Comparison of ENCODE assay signal across 14 cellular contexts in the genomic region with DNA sequence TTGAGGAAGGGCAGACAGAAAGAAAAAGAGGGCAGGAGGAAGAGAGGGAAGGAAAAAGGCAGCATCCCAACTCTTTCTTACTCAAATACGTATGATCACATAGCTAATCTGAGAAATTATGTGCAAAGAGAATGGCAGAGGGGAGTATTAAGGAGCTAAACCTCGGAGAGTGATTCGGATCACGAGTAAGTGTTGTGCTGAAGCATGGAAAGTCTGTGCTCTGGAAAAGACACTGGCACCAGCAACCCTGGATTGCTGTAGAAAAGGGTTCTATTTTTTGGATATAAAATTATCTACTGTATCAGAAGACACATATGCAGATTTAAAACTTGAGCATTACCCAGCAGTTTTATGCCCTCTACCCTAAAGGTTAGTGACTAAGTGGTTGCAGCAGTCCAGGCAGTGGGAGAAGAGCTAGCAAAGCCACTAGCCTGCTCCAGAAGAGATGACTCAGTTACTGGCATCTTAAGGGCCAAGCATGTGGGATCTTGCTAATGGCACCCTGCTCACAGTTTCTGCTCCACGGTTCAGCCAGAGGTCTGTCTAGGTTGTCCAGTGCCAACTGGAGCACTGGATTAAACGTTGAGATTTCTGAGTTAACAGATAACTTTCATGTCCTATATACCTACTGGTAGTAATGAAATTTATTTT.
DNase-seq lines count a peak whose midpoint lies in the region; ATAC-seq and TF ChIP-seq lines count a peak whose summit lies in the region.
"Had no signal": no experiment of that assay in that cellular context is flagged by ENCODE, and none has a peak within 500 bp of the region (broad histone marks: within the 10 kb centered on the region; RNA-seq: fewer than 3 reads in every experiment).

No MANE protein-coding gene starts in this region.

- no peaks in the 10 kb centered on the region for H3K4me1 Mint-ChIP-seq in activated CD4-positive, alpha-beta T cell treated with anti-CD3 and anti-CD28 coated beads, Interleukin-2, amount 10 ng/mL, durations not matched to agents 24 days and 14 days
- H3K4me1 Mint-ChIP-seq: activated naive CD8-positive, alpha-beta T cell treated with anti-CD3 and anti-CD28 coated beads for 36 hours; CD4-positive, alpha-beta memory T cell had no signal

- peaks cover 4% of the 10 kb centered on the region for H3K36me3 Mint-ChIP-seq in activated CD4-positive, alpha-beta T cell treated with anti-CD3 and anti-CD28 coated beads, Interleukin-2, amount 10 ng/mL, durations not matched to agents 24 days and 14 days (ENCODE audit: low read depth)

- H3K36me3 ChIP-seq in osteoblast (ENCODE audit: insufficient read depth, low read length): peaks cover 5% of the 10 kb centered on the region
- H3K36me3 ChIP-seq: ovary had no signal

- peak; percentile 99 for ATAC-seq in esophagus mucosa

- intact Hi-C loops in activated CD4-positive, alpha-beta T cell treated with anti-CD3 and anti-CD28 coated beads, Interleukin-2, amount 10 ng/mL, durations not matched to agents 24 days and 14 days (cut with micrococcal nuclease): no loop called here

- DNase-seq in EH (ENCODE audit: low read depth) (peak; percentile 88), NB4 (ENCODE audit: low read depth) (peak; percentile 24), osteoblast (ENCODE audit: insufficient read length, low spot score, missing footprints) (peak; percentile 93), NCI-H1092 treated with DMSO at 0.1 percent for 48 hours (lab: John Stamatoyannopoulos, UW) (no peak), iPS-NIHi11 (ENCODE audit: low spot score) (no peak)
- no peak for DNase-seq in central memory CD4-positive, alpha-beta T cell
- no peak for DNase-seq in activated CD4-positive, alpha-beta T cell treated with anti-CD3 and anti-CD28 coated beads, Interleukin-2, amount 10 ng/mL, durations not matched to agents 24 days and 14 days
- DNase-seq: activated naive CD8-positive, alpha-beta T cell treated with anti-CD3 and anti-CD28 coated beads for 36 hours; CD4-positive, alpha-beta memory T cell; NCI-H187 treated with DMSO at 0.1 percent for 48 hours; ovary; T-helper 9 cell had no signal

- TF ChIP-seq CTCF in NB4 (IDR thresholded peaks at IDR 0.05; ENCODE audit: low read depth, low read length) (no peak), osteoblast (IDR thresholded peaks at IDR 0.05; ENCODE audit: extremely low read depth, low read depth, low read length) (no peak)

- no peak overlapping the region for H3K27ac Mint-ChIP-seq in activated CD4-positive, alpha-beta T cell treated with anti-CD3 and anti-CD28 coated beads, Interleukin-2, amount 10 ng/mL, durations not matched to agents 24 days and 14 days
- H3K27ac Mint-ChIP-seq: activated naive CD8-positive, alpha-beta T cell treated with anti-CD3 and anti-CD28 coated beads for 36 hours; CD4-positive, alpha-beta memory T cell had no signal

- peak overlapping the region; percentile 53 for H3K27ac ChIP-seq in osteoblast (ENCODE audit: low read depth, low read length)
- H3K27ac ChIP-seq: ovary, thoracic aorta had no signal

- H3K4me3 Mint-ChIP-seq in activated CD4-positive, alpha-beta T cell treated with anti-CD3 and anti-CD28 coated beads, Interleukin-2, amount 10 ng/mL, durations not matched to agents 24 days and 14 days: no peak overlapping the region
- H3K4me3 Mint-ChIP-seq: activated naive CD8-positive, alpha-beta T cell treated with anti-CD3 and anti-CD28 coated beads for 36 hours; CD4-positive, alpha-beta memory T cell had no signal

- no peak for TF ChIP-seq POLR2A in NB4 (IDR thresholded peaks at IDR 0.05; ENCODE audit: extremely low read depth, insufficient read length)

- H3K4me2 ChIP-seq in osteoblast (ENCODE audit: insufficient read depth, low read length): no peak overlapping the region

- no peak overlapping the region for H2AFZ ChIP-seq in osteoblast (ENCODE audit: low read length)

- no peaks in the 10 kb centered on the region for H3K27me3 ChIP-seq in osteoblast (ENCODE audit: insufficient read depth, low read length)
- H3K27me3 ChIP-seq: ovary had no signal

- no peaks in the 10 kb centered on the region for H4K20me1 ChIP-seq in osteoblast (ENCODE audit: insufficient read depth, low read length)

- H3K79me2 ChIP-seq in osteoblast (ENCODE audit: insufficient read depth, low read length): no peaks in the 10 kb centered on the region

- peaks cover 11% of the 10 kb centered on the region for H3K4me1 ChIP-seq in osteoblast (ENCODE audit: insufficient read depth, low read length)

- peaks cover 3% of the 10 kb centered on the region for H3K9me3 Mint-ChIP-seq in activated CD4-positive, alpha-beta T cell treated with anti-CD3 and anti-CD28 coated beads, Interleukin-2, amount 10 ng/mL, durations not matched to agents 24 days and 14 days
- H3K9me3 Mint-ChIP-seq: activated naive CD8-positive, alpha-beta T cell treated with anti-CD3 and anti-CD28 coated beads for 36 hours; CD4-positive, alpha-beta memory T cell had no signal

- H3K27me3 Mint-ChIP-seq in activated CD4-positive, alpha-beta T cell treated with anti-CD3 and anti-CD28 coated beads, Interleukin-2, amount 10 ng/mL, durations not matched to agents 24 days and 14 days: no peaks in the 10 kb centered on the region
- H3K27me3 Mint-ChIP-seq: activated naive CD8-positive, alpha-beta T cell treated with anti-CD3 and anti-CD28 coated beads for 36 hours; CD4-positive, alpha-beta memory T cell had no signal

- no peaks in the 10 kb centered on the region for H3K9me3 ChIP-seq in osteoblast (ENCODE audit: low read depth, low read length)
- H3K9me3 ChIP-seq: ovary, thoracic aorta had no signal

- no peak overlapping the region for H3K4me3 ChIP-seq in NB4 (ENCODE audit: low read depth, low read length)
- H3K4me3 ChIP-seq in osteoblast (ENCODE audit: insufficient read depth, low read length): no peak overlapping the region
- H3K4me3 ChIP-seq: ovary, thoracic aorta had no signal

Comparison
In these comparisons a context has a peak if more than half of its experiments do, and no peak if none do; other contexts are left out.
1. DNase-seq: peak in EH (single experiment), NB4 (single experiment) and osteoblast (single experiment); none in NCI-H1092 treated with DMSO at 0.1 percent for 48 hours (single experiment), central memory CD4-positive, alpha-beta T cell (single experiment), activated CD4-positive, alpha-beta T cell treated with anti-CD3 and anti-CD28 coated beads, Interleukin-2, amount 10 ng/mL, durations not matched to agents 24 days and 14 days (single experiment) and iPS-NIHi11 (single experiment).